ENCODE assay signal across 22 cellular contexts in genomic region chr6:105594272-105594671, GRCh38.
DNase-seq lines count a peak whose midpoint lies in the region; ATAC-seq and TF ChIP-seq lines count a peak whose summit lies in the region.
"Had no signal": no experiment of that assay in that cellular context is flagged by ENCODE, and none has a peak within 500 bp of the region (broad histone marks: within the 10 kb centered on the region; RNA-seq: fewer than 3 reads in every experiment).

No MANE protein-coding gene starts in this region.

- H3K27me3 Mint-ChIP-seq in nephron (ENCODE audit: low read depth) = peaks cover 26% of the 10 kb centered on the region
- H3K27me3 Mint-ChIP-seq in stimulated activated memory B cell treated with anti-CD40 and anti-IgM and Interleukin-4, amounts not matched to agents 10 μg/mL and 1 μg/mL and 100 μg/mL, for 72 hours = no peaks in the 10 kb centered on the region

- H3K79me2 ChIP-seq in SK-N-SH (ENCODE audit: insufficient read depth) (no peaks in the 10 kb centered on the region), mammary epithelial cell (ENCODE audit: insufficient read depth, low read length) (no peaks in the 10 kb centered on the region)

- peaks cover 0 to 32% of the 10 kb centered on the region in 2 experiments; a peak in 3 of 4 replicates for H3K4me1 ChIP-seq in SK-N-SH (ENCODE audit: control insufficient read depth in 1 of 2, insufficient read depth in 2 of 2, low read depth in 1 of 2, low read length in 1 of 2)
- H3K4me1 ChIP-seq in mammary epithelial cell (ENCODE audit: insufficient read depth, low read length) = peaks cover 75% of the 10 kb centered on the region
- peaks cover 20% of the 10 kb centered on the region for H3K4me1 ChIP-seq in lower lobe of right lung

- no peaks in the 10 kb centered on the region for H3K36me3 ChIP-seq in SK-N-SH (replicated peaks in 1 of 2; ENCODE audit: control insufficient read depth in 1 of 2, insufficient read depth in 2 of 2, low read length in 1 of 2)
- H3K36me3 ChIP-seq in mammary epithelial cell (ENCODE audit: insufficient read depth, low read length) = no peaks in the 10 kb centered on the region
- no peaks in the 10 kb centered on the region for H3K36me3 ChIP-seq in lower lobe of right lung
- H3K36me3 ChIP-seq: BLaER1 treated with 17β-estradiol and CSF1 and Interleukin-3, amounts not matched to agents 10 nM and 100 nM; cardiac muscle cell; left lung; tibial artery had no signal

- TF ChIP-seq EP300 in SK-N-SH (IDR thresholded peaks at IDR 0.05; ENCODE audit: borderline replicate concordance in 1 of 2, low read depth in 1 of 2, low read length in 1 of 2) = no peak

- no TSS peak for BruUV-seq in mammary epithelial cell (replicated peaks; lab: Mats Ljungman, UMichigan)

- dilution Hi-C loops in mammary epithelial cell (cut with HindIII; ENCODE audit: low sequenced_read_pairs) = no loop called here

- H3K4me2 ChIP-seq in SK-N-SH (peak overlapping the region; percentile 56; the same call in 1 of the 2 replicates), mammary epithelial cell (ENCODE audit: insufficient read depth, low read depth, low read length) (no peak overlapping the region)

- H2AFZ ChIP-seq in SK-N-SH (ENCODE audit: low read depth) (no peak overlapping the region; the same call in 1 of the 2 replicates), mammary epithelial cell (ENCODE audit: low read depth, low read length) (peak overlapping the region; percentile 63)

- WGBS in SK-N-SH (ENCODE audit: low lambda C conversion rate) = 17% methylated on average over 1 of the region's 1 CpG
- 6% methylated on average over 1 of the region's 1 CpG for WGBS in mammary epithelial cell (ENCODE audit: low coverage, missing lambda C conversion rate)

- H3K9me2 ChIP-seq in SK-N-SH = no peaks in the 10 kb centered on the region

- H3K27ac Mint-ChIP-seq in nephron = peak overlapping the region in 2 of 3 experiments; percentile 6 to 66
- no peak overlapping the region for H3K27ac Mint-ChIP-seq in stimulated activated memory B cell treated with anti-CD40 and anti-IgM and Interleukin-4, amounts not matched to agents 10 μg/mL and 1 μg/mL and 100 μg/mL, for 72 hours
- H3K27ac Mint-ChIP-seq: stimulated activated naive B cell treated with anti-CD40 and anti-IgM and Interleukin-4, amounts not matched to agents 10 μg/mL and 1 μg/mL and 100 μg/mL, for 72 hours had no signal

- TF ChIP-seq CTCF in SK-N-SH (IDR thresholded peaks at IDR 0.05) (no peak), mammary epithelial cell (conservative IDR thresholded peaks at IDR 0.05 in 1 of 2, IDR thresholded peaks at IDR 0.05 in 1 of 2; ENCODE audit: extremely low read depth in 1 of 2, insufficient read depth in 1 of 2, low read depth in 1 of 2, low read length in 2 of 2) (no peak), nephron (IDR thresholded peaks at IDR 0.05; ENCODE audit: unreplicated experiment in 3 of 3) (no peak), lower lobe of right lung (IDR thresholded peaks at IDR 0.05) (no peak), GM20000 (IDR thresholded peaks at IDR 0.05; ENCODE audit: extremely low read depth, missing control alignments) (no peak)

- H3K27ac ChIP-seq in SK-N-SH (ENCODE audit: low read depth in 2 of 2, low read length in 1 of 2) = peak overlapping the region; percentile 87 to 100; a peak in 3 of 4 replicates
- H3K27ac ChIP-seq in mammary epithelial cell (ENCODE audit: insufficient read depth, low read depth, low read length) = peak overlapping the region; percentile 99
- no peak overlapping the region for H3K27ac ChIP-seq in lower lobe of right lung
- H3K27ac ChIP-seq: cardiac muscle cell had no signal

- H3K9ac ChIP-seq in SK-N-SH (peak overlapping the region; percentile 81), mammary epithelial cell (ENCODE audit: insufficient read depth, low read length) (peak overlapping the region; percentile 56)

- no peaks in the 10 kb centered on the region for H3K27me3 ChIP-seq in SK-N-SH (ENCODE audit: insufficient read depth)
- H3K27me3 ChIP-seq in mammary epithelial cell (ENCODE audit: insufficient read depth, low read length) = no peaks in the 10 kb centered on the region
- no peaks in the 10 kb centered on the region for H3K27me3 ChIP-seq in lower lobe of right lung (ENCODE audit: low read depth)
- H3K27me3 ChIP-seq: BLaER1 treated with 17β-estradiol and CSF1 and Interleukin-3, amounts not matched to agents 10 nM and 100 nM; left lung; tibial artery had no signal

- no peak overlapping the region for H3K4me3 Mint-ChIP-seq in nephron
- H3K4me3 Mint-ChIP-seq in stimulated activated memory B cell treated with anti-CD40 and anti-IgM and Interleukin-4, amounts not matched to agents 10 μg/mL and 1 μg/mL and 100 μg/mL, for 72 hours = no peak overlapping the region
- H3K4me3 Mint-ChIP-seq: stimulated activated naive B cell treated with anti-CD40 and anti-IgM and Interleukin-4, amounts not matched to agents 10 μg/mL and 1 μg/mL and 100 μg/mL, for 72 hours had no signal

- no peaks in the 10 kb centered on the region for H3K36me3 Mint-ChIP-seq in nephron (ENCODE audit: low read depth)
- H3K36me3 Mint-ChIP-seq in stimulated activated memory B cell treated with anti-CD40 and anti-IgM and Interleukin-4, amounts not matched to agents 10 μg/mL and 1 μg/mL and 100 μg/mL, for 72 hours = no peaks in the 10 kb centered on the region
- H3K36me3 Mint-ChIP-seq: stimulated activated naive B cell treated with anti-CD40 and anti-IgM and Interleukin-4, amounts not matched to agents 10 μg/mL and 1 μg/mL and 100 μg/mL, for 72 hours had no signal

- POLR2A ChIA-PET in SK-N-SH (lab: Yijun Ruan, JAX) = no interaction called here

- H3K9me3 Mint-ChIP-seq in nephron = no peaks in the 10 kb centered on the region
- peaks cover 4% of the 10 kb centered on the region for H3K9me3 Mint-ChIP-seq in stimulated activated memory B cell treated with anti-CD40 and anti-IgM and Interleukin-4, amounts not matched to agents 10 μg/mL and 1 μg/mL and 100 μg/mL, for 72 hours

- CTCF ChIA-PET in SK-N-SH (lab: Yijun Ruan, JAX) (no interaction called here), mammary epithelial cell (lab: Charles Lee; ENCODE audit: low non-redundant PET) (no interaction called here)

- intact Hi-C loops in mammary epithelial cell (cut with micrococcal nuclease) (loop anchor here (5.0 to 10.0 kb wide), 2 partner anchors 222 to 711 kb away; no protein-coding TSS in a partner anchor), lower lobe of right lung (cut with DNase I) (no loop called here)

- no peak overlapping the region for H3K4me3 ChIP-seq in SK-N-SH (ENCODE audit: low read depth in 2 of 2, low read length in 1 of 2)
- no peak overlapping the region for H3K4me3 ChIP-seq in mammary epithelial cell (replicated peaks in 1 of 3; ENCODE audit: insufficient read depth in 1 of 3, low read depth in 2 of 3, low read length in 3 of 3)
- H3K4me3 ChIP-seq in lower lobe of right lung = no peak overlapping the region
- H3K4me3 ChIP-seq: BLaER1 treated with 17β-estradiol and CSF1 and Interleukin-3, amounts not matched to agents 10 nM and 100 nM; cardiac muscle cell; GM12878; left lung; tibial artery had no signal

- in situ Hi-C loops in mammary epithelial cell (cut with MboI; ENCODE audit: low sequenced_read_pairs in 2 of 2) = loop anchor here in 1 of 2 donors (10.0 kb wide), 2 partner anchors 109 to 491 kb away; partner anchors contain the start of gene PRDM1

- ATAC-seq in SK-N-SH treated with all-trans-retinoic acid at 6 μM for 48 hours (no peak), lower lobe of right lung (no peak)
- no peak for ATAC-seq in stimulated activated memory B cell treated with anti-CD40 and anti-IgM and Interleukin-4, amounts not matched to agents 10 μg/mL and 1 μg/mL and 100 μg/mL, for 72 hours
- ATAC-seq: GM12878; left lung; stimulated activated naive B cell treated with anti-CD40 and anti-IgM and Interleukin-4, amounts not matched to agents 10 μg/mL and 1 μg/mL and 100 μg/mL, for 72 hours had no signal

- H3K9me3 ChIP-seq in SK-N-SH (no peaks in the 10 kb centered on the region), mammary epithelial cell (replicated peaks; ENCODE audit: insufficient read depth, low read length) (no peaks in the 10 kb centered on the region), lower lobe of right lung (no peaks in the 10 kb centered on the region)
- H3K9me3 ChIP-seq: left lung, tibial artery had no signal

- H4K20me1 ChIP-seq in SK-N-SH (ENCODE audit: insufficient read depth) (no peaks in the 10 kb centered on the region), mammary epithelial cell (ENCODE audit: insufficient read depth, low read length) (no peaks in the 10 kb centered on the region)
- H4K20me1 ChIP-seq: BLaER1 treated with 17β-estradiol and CSF1 and Interleukin-3, amounts not matched to agents 10 nM and 100 nM had no signal

- H3K4me1 Mint-ChIP-seq in nephron = peaks cover 23% of the 10 kb centered on the region
- peaks cover 7% of the 10 kb centered on the region for H3K4me1 Mint-ChIP-seq in stimulated activated memory B cell treated with anti-CD40 and anti-IgM and Interleukin-4, amounts not matched to agents 10 μg/mL and 1 μg/mL and 100 μg/mL, for 72 hours

- DNase-seq in SK-N-SH = no peak
- no peak for DNase-seq in mammary epithelial cell
- DNase-seq in NCI-H1930 (lab: John Stamatoyannopoulos, UW) = no peak
- DNase-seq in lower lobe of right lung = no peak
- no peak for DNase-seq in GM20000 (ENCODE audit: low spot score)
- DNase-seq: 8988T; activated CD4-positive, alpha-beta T cell treated with anti-CD3 and anti-CD28 coated beads for 4 hours; activated effector memory CD4-positive, alpha-beta T cell treated with Interleukin-2 at 50 U/mL for 16 hours; GF-D8; glutamatergic neuron; left lung; NCI-H2029; NK-92 treated with Interleukin-12 subunit alpha and Interleukin-12 subunit beta, amount 100 ng/mL, for 24 hours; right cardiac atrium; stimulated activated naive B cell treated with anti-CD40 and anti-IgM and Interleukin-4, amounts not matched to agents 10 μg/mL and 1 μg/mL and 100 μg/mL, for 72 hours; tibial artery had no signal

- no peak for TF ChIP-seq RAD21 in SK-N-SH (IDR thresholded peaks at IDR 0.05; ENCODE audit: low read length)

- peaks cover 58% of the 10 kb centered on the region for H3F3A ChIP-seq in SK-N-SH (replicated peaks; ENCODE audit: insufficient read depth)

TF ChIP-seq in SK-N-SH, 30 proteins besides CTCF, POLR2A, EP300 and RAD21 (continues in another document):
- TF ChIP-seq RXRA (IDR thresholded peaks at IDR 0.05; ENCODE audit: borderline replicate concordance, low read depth) = no peak

TF ChIP-seq in SK-N-SH treated with all-trans-retinoic acid at 6 μM for 48 hours, 23 proteins besides CTCF, POLR2A, EP300 and RAD21 (continues in another document):
- TF ChIP-seq ZNF565 (CRISPR knock-in tag; conservative IDR thresholded peaks at IDR 0.05; ENCODE audit: low read depth) = no peak
- no peak for TF ChIP-seq TCF4 (CRISPR knock-in tag; IDR thresholded peaks at IDR 0.05; ENCODE audit: borderline replicate concordance)
